8 cellular contexts compared by ENCODE assay signal in the genomic region with DNA sequence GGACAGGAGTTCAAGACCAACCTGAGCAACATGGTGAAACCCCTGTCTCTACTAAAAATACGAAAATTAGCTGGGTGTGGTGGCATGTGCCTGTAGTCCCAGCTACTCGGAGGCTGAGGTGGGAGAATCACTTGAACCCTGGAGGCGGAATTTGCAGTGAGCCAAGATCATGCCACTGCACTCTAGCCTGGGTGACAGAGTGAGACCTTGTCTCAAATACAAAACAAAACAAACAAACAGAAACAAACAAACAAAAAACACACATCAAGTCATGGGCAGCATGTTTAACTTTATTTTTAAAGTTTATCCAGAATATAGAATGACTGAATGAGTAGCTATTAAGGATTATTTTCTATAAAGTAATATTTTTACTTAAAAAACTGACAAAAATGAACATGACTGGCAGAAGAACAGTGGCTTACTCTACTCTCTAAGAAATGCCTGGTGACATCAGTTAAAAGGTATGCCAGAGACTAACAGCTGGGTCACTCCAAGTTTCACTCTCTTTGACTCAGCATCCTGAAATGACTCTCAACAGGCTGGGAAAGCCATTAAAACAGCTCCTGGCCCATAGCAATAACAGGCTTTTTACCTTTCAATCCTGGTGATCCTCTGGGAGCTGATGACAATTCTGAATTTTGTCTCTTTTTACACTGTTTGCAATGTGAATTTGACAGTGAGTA.
A peak's percentile ranks its signal among the peaks of the same experiment; 100 is the strongest.
DNase-seq lines count a peak whose midpoint lies in the region; ATAC-seq, FAIRE-seq and TF ChIP-seq lines count a peak whose summit lies in the region.

No MANE protein-coding gene starts in this region.

- TF ChIP-seq CTCF in GM13976 (IDR thresholded peaks at IDR 0.05; ENCODE audit: borderline replicate concordance, control extremely low read depth, extremely low read depth, insufficient read depth, missing control alignments) (no peak), K562 (IDR thresholded peaks at IDR 0.05 in 2 of 3, conservative IDR thresholded peaks at IDR 0.05 in 1 of 3; ENCODE audit: insufficient read depth in 2 of 3, low read depth in 1 of 3, low read length in 3 of 3) (no peak)

- BruUV-seq in K562 (replicated peaks; lab: Mats Ljungman, UMichigan): no TSS peak

- H3K79me2 ChIP-seq in K562 (ENCODE audit: control insufficient read depth, insufficient read depth, low read length): no peaks in the 10 kb centered on the region

- H3K4me3 ChIP-seq in HUES6 (ENCODE audit: low read depth, low read length) (no peak overlapping the region), K562 (no peak overlapping the region)

- ATAC-seq in GM21786 (IDR thresholded peaks at IDR 0.05; ENCODE audit: unreplicated experiment) (peak; percentile 92), K562 (peak; percentile 62; the same call in 2 of the 3 replicates)

- H3K9ac ChIP-seq in HUES6 (ENCODE audit: low read length): no peak overlapping the region
- no peak overlapping the region for H3K9ac ChIP-seq in K562 (ENCODE audit: insufficient read depth in 1 of 2, low read depth in 2 of 2, low read length in 2 of 2)

- H3K4me1 ChIP-seq in HUES6 (ENCODE audit: control insufficient read depth, insufficient read depth, low read length) (peaks cover 10% of the 10 kb centered on the region), K562 (replicated peaks in 1 of 2; ENCODE audit: control insufficient read depth in 2 of 2, insufficient read depth in 2 of 2, low read length in 2 of 2) (peaks cover 0 to 10% of the 10 kb centered on the region in 2 experiments; a peak in 4 of 5 replicates)

- FAIRE-seq in K562 (lab: Jason Lieb, UNC): no peak

- H3K36me3 ChIP-seq in HUES6 (ENCODE audit: control insufficient read depth, insufficient read depth, low read length): no peaks in the 10 kb centered on the region
- no peaks in the 10 kb centered on the region for H3K36me3 ChIP-seq in K562 (ENCODE audit: control insufficient read depth, insufficient read depth, low read length)

- no peak overlapping the region for H2AFZ ChIP-seq in K562 (ENCODE audit: low read depth, low read length)

- CTCF ChIA-PET in K562 (lab: Yijun Ruan, JAX; ENCODE audit: low intra/inter-chr PET ratio): no interaction called here

- H3K27ac ChIP-seq in HUES6 (ENCODE audit: low read depth, low read length) (peak overlapping the region; percentile 21; the same call in 1 of the 2 replicates), K562 (ENCODE audit: extremely low read depth, low read depth, low read length) (no peak overlapping the region)

- no peak overlapping the region for H3K4me2 ChIP-seq in K562 (ENCODE audit: insufficient read depth, low read length)

- 76% methylated on average over 3 of the region's 3 CpGs for WGBS in K562 (ENCODE audit: insufficient coverage, low coverage, missing lambda C conversion rate)

- intact Hi-C loops in K562 (cut with micrococcal nuclease): no loop called here

- no peak for TF ChIP-seq POLR2A in K562 (conservative IDR thresholded peaks at IDR 0.05)

- no peaks in the 10 kb centered on the region for H4K20me1 ChIP-seq in K562 (replicated peaks; ENCODE audit: control insufficient read depth, insufficient read depth, low read length)

- no peak for TF ChIP-seq EP300 in K562 (IDR thresholded peaks at IDR 0.05; ENCODE audit: low read length)

- in situ Hi-C loops in GM13976 (cut with MboI; ENCODE audit: low sequenced_read_pairs, unreplicated experiment): no loop called here
- in situ Hi-C loops in K562 (cut with MboI): no loop called here

- no peaks in the 10 kb centered on the region for H3K27me3 ChIP-seq in HUES6 (ENCODE audit: control insufficient read depth, insufficient read depth, low read length)
- H3K27me3 ChIP-seq in K562 (ENCODE audit: control insufficient read depth in 2 of 2, insufficient read depth in 2 of 2, low read length in 2 of 2): no peaks in the 10 kb centered on the region

- H3K9me1 ChIP-seq in K562 (ENCODE audit: control insufficient read depth, insufficient read depth, low read length): no peaks in the 10 kb centered on the region

- POLR2A ChIA-PET in K562 (lab: Yijun Ruan, JAX): interaction anchor here (0.8 to 1.1 kb wide), 3 partner anchors 9 to 31 kb away, joined by 3 to 5 read pairs (median 3); no protein-coding TSS in a partner anchor

- peak; percentile 19 for DNase-seq in GM13976 (ENCODE audit: low spot score)
- peak in 1 of 4 experiments; percentile 19 for DNase-seq in K562 (ENCODE audit: extremely low read depth in 1 of 4, low spot score in 3 of 4)
- DNase-seq in lung microvascular endothelial cell (ENCODE audit: low read depth in 2 of 2): peak; percentile 53 to 89
- no peak for DNase-seq in activated effector memory CD4-positive, alpha-beta T cell treated with anti-CD3 and anti-CD28 coated beads, Interleukin-2, amount 50 U/mL, for 16 hours
- DNase-seq in stimulated activated CD4-positive, alpha-beta T cell treated with anti-CD3 and anti-CD28 coated beads, Interleukin-2, amount 100 ng/mL, for 24 hours: no peak
- DNase-seq in activated CD4-positive, alpha-beta T cell treated with anti-CD3 and anti-CD28 coated beads for 4 hours: no peak

- no peak for TF ChIP-seq RAD21 in K562 (CRISPR knock-in tag; conservative IDR thresholded peaks at IDR 0.05 in 1 of 2, IDR thresholded peaks at IDR 0.05 in 1 of 2)

- H3K9me3 ChIP-seq in HUES6 (ENCODE audit: control insufficient read depth, insufficient read depth, low read depth, low read length) (no peaks in the 10 kb centered on the region), K562 (replicated peaks; ENCODE audit: control insufficient read depth, insufficient read depth, low read depth, low read length) (no peaks in the 10 kb centered on the region)

TF ChIP-seq in K562, 482 proteins besides CTCF, POLR2A, EP300 and RAD21 (continues in another document):
- TF ChIP-seq HDAC8 (tag; IDR thresholded peaks at IDR 0.05) (no peak), RBM25 (IDR thresholded peaks at IDR 0.05; ENCODE audit: low read depth, low read length, severe bottlenecking) (no peak), L3MBTL2 (IDR thresholded peaks at IDR 0.05) (no peak), POLR2H (tag; IDR thresholded peaks at IDR 0.05; ENCODE audit: low read depth) (no peak), JUN (IDR thresholded peaks at IDR 0.05; ENCODE audit: borderline replicate concordance, low read depth, low read length) (peak; percentile 73), JUN (CRISPR knock-in tag; IDR thresholded peaks at IDR 0.05; ENCODE audit: borderline replicate concordance) (no peak), BACH1 (tag; IDR thresholded peaks at IDR 0.05) (peak; percentile 44; the same call in 1 of the 2 replicates), STAT5A (IDR thresholded peaks at IDR 0.05; ENCODE audit: borderline replicate concordance, low read length) (no peak), TAF7 (tag; IDR thresholded peaks at IDR 0.05) (no peak), CREM (IDR thresholded peaks at IDR 0.05; ENCODE audit: low read depth) (no peak), JUND (IDR thresholded peaks at IDR 0.05; ENCODE audit: borderline replicate concordance, low read depth, low read length) (peak; percentile 75; the same call in 1 of the 2 replicates), JUND (tag; IDR thresholded peaks at IDR 0.05; ENCODE audit: borderline replicate concordance, low read depth, low read length) (peak; percentile 73; the same call in 2 of the 3 replicates), TEAD4 (IDR thresholded peaks at IDR 0.05; ENCODE audit: low read length) (peak; percentile 36; the same call in 1 of the 2 replicates), TEAD4 (CRISPR knock-in tag; IDR thresholded peaks at IDR 0.05; ENCODE audit: borderline replicate concordance) (no peak), FOSL1 (tag; conservative IDR thresholded peaks at IDR 0.05) (peak; percentile 44; the same call in 1 of the 2 replicates), MAFK (IDR thresholded peaks at IDR 0.05; ENCODE audit: low read length) (0 out of 2 replicates have a peak, but pooled peaks have one; percentile 15), SP2 (IDR thresholded peaks at IDR 0.05; ENCODE audit: extremely low read depth, low read depth, low read length, poor library complexity, severe bottlenecking) (no peak), HNRNPL (IDR thresholded peaks at IDR 0.05; ENCODE audit: low read depth, low read length) (no peak), PRMT5 (CRISPR knock-in tag; IDR thresholded peaks at IDR 0.05) (no peak), TEAD2 (tag; IDR thresholded peaks at IDR 0.05) (no peak), ZSCAN32 (CRISPR knock-in tag; IDR thresholded peaks at IDR 0.05) (no peak), SMARCC2 (IDR thresholded peaks at IDR 0.05; ENCODE audit: low read depth) (no peak), ZNF316 (IDR thresholded peaks at IDR 0.05) (no peak), ZNF408 (CRISPR knock-in tag; IDR thresholded peaks at IDR 0.05; ENCODE audit: low read depth) (no peak), TAF9B (IDR thresholded peaks at IDR 0.05; ENCODE audit: partially characterized antibody) (peak; percentile 29), NCOA2 (IDR thresholded peaks at IDR 0.05; ENCODE audit: partially characterized antibody in 2 of 2) (no peak)
- TF ChIP-seq, protein P1, sequence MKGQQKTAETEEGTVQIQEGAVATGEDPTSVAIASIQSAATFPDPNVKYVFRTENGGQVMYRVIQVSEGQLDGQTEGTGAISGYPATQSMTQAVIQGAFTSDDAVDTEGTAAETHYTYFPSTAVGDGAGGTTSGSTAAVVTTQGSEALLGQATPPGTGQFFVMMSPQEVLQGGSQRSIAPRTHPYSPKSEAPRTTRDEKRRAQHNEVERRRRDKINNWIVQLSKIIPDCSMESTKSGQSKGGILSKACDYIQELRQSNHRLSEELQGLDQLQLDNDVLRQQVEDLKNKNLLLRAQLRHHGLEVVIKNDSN (CRISPR knock-in tag; IDR thresholded peaks at IDR 0.05): no peak
- TF ChIP-seq, protein P2, sequence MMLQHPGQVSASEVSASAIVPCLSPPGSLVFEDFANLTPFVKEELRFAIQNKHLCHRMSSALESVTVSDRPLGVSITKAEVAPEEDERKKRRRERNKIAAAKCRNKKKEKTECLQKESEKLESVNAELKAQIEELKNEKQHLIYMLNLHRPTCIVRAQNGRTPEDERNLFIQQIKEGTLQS (IDR thresholded peaks at IDR 0.05): peak; percentile 88
- TF ChIP-seq, protein P2 (CRISPR knock-in tag; conservative IDR thresholded peaks at IDR 0.05): no peak
- TF ChIP-seq, protein P3, sequence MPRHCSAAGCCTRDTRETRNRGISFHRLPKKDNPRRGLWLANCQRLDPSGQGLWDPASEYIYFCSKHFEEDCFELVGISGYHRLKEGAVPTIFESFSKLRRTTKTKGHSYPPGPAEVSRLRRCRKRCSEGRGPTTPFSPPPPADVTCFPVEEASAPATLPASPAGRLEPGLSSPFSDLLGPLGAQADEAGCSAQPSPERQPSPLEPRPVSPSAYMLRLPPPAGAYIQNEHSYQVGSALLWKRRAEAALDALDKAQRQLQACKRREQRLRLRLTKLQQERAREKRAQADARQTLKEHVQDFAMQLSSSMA (CRISPR knock-in tag; IDR thresholded peaks at IDR 0.05): no peak

Comparison
In these comparisons a context has a peak if more than half of its experiments do, and no peak if none do; other contexts are left out.
1. DNase-seq: peak in GM13976 (single experiment) and lung microvascular endothelial cell (2 of 2); none in activated effector memory CD4-positive, alpha-beta T cell treated with anti-CD3 and anti-CD28 coated beads, Interleukin-2, amount 50 U/mL, for 16 hours (single experiment), stimulated activated CD4-positive, alpha-beta T cell treated with anti-CD3 and anti-CD28 coated beads, Interleukin-2, amount 100 ng/mL, for 24 hours (0 of 2) and activated CD4-positive, alpha-beta T cell treated with anti-CD3 and anti-CD28 coated beads for 4 hours (0 of 2).